17 cellular contexts compared by ENCODE assay signal in the genomic region with DNA sequence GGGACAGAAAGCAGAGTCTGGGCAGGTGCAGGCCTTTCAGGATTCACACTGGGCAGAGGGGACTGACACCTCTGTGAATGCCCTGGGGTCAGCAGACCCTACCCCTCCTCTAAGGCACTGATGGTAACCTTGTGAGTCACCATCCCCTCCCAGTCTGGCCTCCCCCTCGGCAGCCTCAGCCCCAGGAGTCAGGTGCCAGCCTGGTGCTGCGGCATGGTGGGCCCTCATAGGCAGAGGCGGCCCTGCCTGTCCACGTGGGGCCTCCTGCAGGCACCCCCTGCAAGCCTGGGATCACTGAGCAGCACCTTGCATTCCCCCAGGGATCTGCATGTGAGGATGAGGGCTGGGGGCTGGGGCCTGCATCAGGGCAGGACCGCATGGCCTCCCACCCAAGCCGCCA. TPM values are rescaled to one million over a fixed set of nuclear protein-coding genes. Genes with fewer than 3 reads are reported as not detected.
A peak's percentile ranks its signal among the peaks of the same experiment; 100 is the strongest.
DNase-seq lines count a peak whose midpoint lies in the region; ATAC-seq lines count a peak whose summit lies in the region.
"Had no signal": no experiment of that assay in that cellular context is flagged by ENCODE, and none has a peak within 500 bp of the region (broad histone marks: within the 10 kb centered on the region; RNA-seq: fewer than 3 reads in every experiment).

No MANE protein-coding gene starts in this region.

- intact Hi-C loops in CD4-positive, alpha-beta memory T cell (cut with micrococcal nuclease) = loop anchor here (10.0 kb wide), 1 partner anchor 296 kb away; no protein-coding TSS in a partner anchor

- no peak overlapping the region for H2BK5ac ChIP-seq in mesenchymal stem cell (ENCODE audit: low read depth, low read length, poor library complexity, severe bottlenecking)

- no peak overlapping the region for H2BK120ac ChIP-seq in mesenchymal stem cell (ENCODE audit: low read depth, low read length)

- POLR2A ChIA-PET in CD4-positive, alpha-beta memory T cell (lab: Charles Lee; ENCODE audit: partially characterized antibody) = interaction anchor here (1.6 to 2.3 kb wide), 2 partner anchors 61 to 115 kb away, joined by 7 to 9 read pairs; a partner anchor contains a TSS

- WGBS in mesenchymal stem cell = 90% methylated on average over 6 of the region's 6 CpGs

- H3K9ac ChIP-seq in BLaER1 treated with 17β-estradiol and CSF1 and Interleukin-3, amounts not matched to agents 10 nM and 100 nM = peak overlapping the region in 8 of 11 experiments; percentile 13 to 92 (median 78); a peak in 11 of 22 replicates
- H3K9ac ChIP-seq in mesenchymal stem cell (ENCODE audit: low read length) = no peak overlapping the region

- H2BK15ac ChIP-seq in mesenchymal stem cell (ENCODE audit: low read depth, poor library complexity, severe bottlenecking) = no peak overlapping the region

- H2AFZ ChIP-seq in mesenchymal stem cell (ENCODE audit: low read depth, low read length) = no peak overlapping the region

- H3K9me3 ChIP-seq in BLaER1 treated with 17β-estradiol and CSF1 and Interleukin-3, amounts not matched to agents 10 nM and 100 nM (replicated peaks in 1 of 11) = no peaks in the 10 kb centered on the region
- H3K9me3 ChIP-seq in CD4-positive, alpha-beta memory T cell (ENCODE audit: control insufficient read depth in 1 of 2, low read length in 2 of 2) = no peaks in the 10 kb centered on the region
- H3K9me3 ChIP-seq in mesenchymal stem cell (ENCODE audit: control insufficient read depth, low read length) = no peaks in the 10 kb centered on the region
- H3K9me3 ChIP-seq: SJSA1, testis had no signal

- no peaks in the 10 kb centered on the region for H3K79me1 ChIP-seq in mesenchymal stem cell (replicated peaks; ENCODE audit: low read length, poor library complexity, severe bottlenecking)

- DNase-seq in CD4-positive, alpha-beta memory T cell = peak in 1 of 5 donors; percentile 51
- peak; percentile 44 to 54 for DNase-seq in activated T-cell treated with anti-CD3 and anti-CD28 coated beads, Interleukin-2, amount 50 U/mL, for 48 hours
- DNase-seq in mesenchymal stem cell (no peak), EL (no peak)
- DNase-seq: amygdala, NCI-H1694 treated with DMSO at 0.1 percent for 48 hours, NCI-H510A treated with DMSO at 0.1 percent for 48 hours, nephron progenitor cell, testis had no signal

- H4K91ac ChIP-seq in mesenchymal stem cell (ENCODE audit: low read length) = peak overlapping the region; percentile 61

- H3K27ac ChIP-seq in BLaER1 treated with 17β-estradiol and CSF1 and Interleukin-3, amounts not matched to agents 10 nM and 100 nM = peak overlapping the region in 8 of 11 experiments; percentile 14 to 99 (median 92); a peak in 14 of 22 replicates
- H3K27ac ChIP-seq in CD4-positive, alpha-beta memory T cell (ENCODE audit: low read depth, low read length) = peak overlapping the region; percentile 61
- no peak overlapping the region for H3K27ac ChIP-seq in mesenchymal stem cell (ENCODE audit: low read length, poor library complexity, severe bottlenecking)
- H3K27ac ChIP-seq: C4-2B, SJSA1, testis had no signal

- CTCF ChIA-PET in CD4-positive, alpha-beta memory T cell (lab: Charles Lee; ENCODE audit: partially characterized antibody) = interaction anchor here (1.0 to 6.2 kb wide), 3 partner anchors 10 to 61 kb away, joined by 3 to 69 read pairs (median 16); no protein-coding TSS in a partner anchor

- no peak overlapping the region for H4K8ac ChIP-seq in mesenchymal stem cell (ENCODE audit: low read length)

- H3K23ac ChIP-seq in mesenchymal stem cell (ENCODE audit: low read length in 2 of 2) = no peak overlapping the region

- peaks cover 66 to 100% (median 99%) of the 10 kb centered on the region in 10 experiments for H3K4me1 ChIP-seq in BLaER1 treated with 17β-estradiol and CSF1 and Interleukin-3, amounts not matched to agents 10 nM and 100 nM
- H3K4me1 ChIP-seq in CD4-positive, alpha-beta memory T cell (ENCODE audit: insufficient read depth, low read length) = peaks cover 59% of the 10 kb centered on the region
- H3K4me1 ChIP-seq in mesenchymal stem cell (ENCODE audit: control insufficient read depth, insufficient read depth, low read depth, low read length) = peaks cover 31% of the 10 kb centered on the region
- H3K4me1 ChIP-seq: testis had no signal

- no peaks in the 10 kb centered on the region for H3K36me3 ChIP-seq in BLaER1 treated with 17β-estradiol and CSF1 and Interleukin-3, amounts not matched to agents 10 nM and 100 nM
- no peaks in the 10 kb centered on the region for H3K36me3 ChIP-seq in CD4-positive, alpha-beta memory T cell (ENCODE audit: insufficient read depth, low read length)
- H3K36me3 ChIP-seq in mesenchymal stem cell (ENCODE audit: control insufficient read depth in 1 of 2, insufficient read depth in 2 of 2, low read depth in 1 of 2, low read length in 2 of 2) = peaks cover 0 to 16% of the 10 kb centered on the region in 2 experiments

- no peak overlapping the region for H3K4ac ChIP-seq in mesenchymal stem cell (ENCODE audit: low read depth in 1 of 2, low read length in 2 of 2)

- peaks cover 0 to 8% (median 0%) of the 10 kb centered on the region in 11 experiments; a peak in 1 of 22 replicates for H3K27me3 ChIP-seq in BLaER1 treated with 17β-estradiol and CSF1 and Interleukin-3, amounts not matched to agents 10 nM and 100 nM
- no peaks in the 10 kb centered on the region for H3K27me3 ChIP-seq in CD4-positive, alpha-beta memory T cell (ENCODE audit: insufficient read depth, low read length)
- H3K27me3 ChIP-seq in mesenchymal stem cell (ENCODE audit: control insufficient read depth in 1 of 2, insufficient read depth in 1 of 2, low read length in 2 of 2) = no peaks in the 10 kb centered on the region
- H3K27me3 ChIP-seq: SJSA1, testis had no signal

- no peak overlapping the region for H3K18ac ChIP-seq in mesenchymal stem cell (ENCODE audit: low read depth in 1 of 2, low read length in 2 of 2)

- H2BK12ac ChIP-seq in mesenchymal stem cell (ENCODE audit: low read length in 2 of 2) = no peak overlapping the region

- H3K4me1 Mint-ChIP-seq in CD4-positive, alpha-beta memory T cell = peaks cover 13 to 68% (median 36%) of the 10 kb centered on the region in 4 donors

- peak overlapping the region in 5 of 7 donors; percentile 65 to 91 (median 78) for H3K27ac Mint-ChIP-seq in CD4-positive, alpha-beta memory T cell
- H3K27ac Mint-ChIP-seq: nephron progenitor cell had no signal

- peak overlapping the region in 7 of 8 donors; percentile 53 to 82 (median 66) for H3K4me3 Mint-ChIP-seq in CD4-positive, alpha-beta memory T cell
- H3K4me3 Mint-ChIP-seq: nephron progenitor cell had no signal

- no peak overlapping the region for H2AK5ac ChIP-seq in mesenchymal stem cell (ENCODE audit: low read length, severe bottlenecking)

- H4K20me1 ChIP-seq in BLaER1 treated with 17β-estradiol and CSF1 and Interleukin-3, amounts not matched to agents 10 nM and 100 nM = no peaks in the 10 kb centered on the region

- H3K27me3 Mint-ChIP-seq in CD4-positive, alpha-beta memory T cell = no peaks in the 10 kb centered on the region

- peak overlapping the region in 5 of 10 experiments; percentile 9 to 46 (median 35); a peak in 5 of 20 replicates for H3K4me3 ChIP-seq in BLaER1 treated with 17β-estradiol and CSF1 and Interleukin-3, amounts not matched to agents 10 nM and 100 nM
- peak overlapping the region; percentile 57 to 61 for H3K4me3 ChIP-seq in CD4-positive, alpha-beta memory T cell (ENCODE audit: low read length in 2 of 2)
- no peak overlapping the region for H3K4me3 ChIP-seq in mesenchymal stem cell (ENCODE audit: insufficient read depth in 1 of 2, low read depth in 1 of 2, low read length in 2 of 2)
- H3K4me3 ChIP-seq: SJSA1, testis had no signal

- H3K9me3 Mint-ChIP-seq in CD4-positive, alpha-beta memory T cell = no peaks in the 10 kb centered on the region
- H3K9me3 Mint-ChIP-seq: nephron progenitor cell had no signal

- H3K14ac ChIP-seq in mesenchymal stem cell (ENCODE audit: low read length in 2 of 2) = no peak overlapping the region

- H3K4me2 ChIP-seq in BLaER1 treated with 17β-estradiol and CSF1 and Interleukin-3, amounts not matched to agents 10 nM and 100 nM = peak overlapping the region; percentile 88 to 100 (median 97)
- no peak overlapping the region for H3K4me2 ChIP-seq in mesenchymal stem cell (ENCODE audit: low read length, poor library complexity, severe bottlenecking)

- no peaks in the 10 kb centered on the region for H3K36me3 Mint-ChIP-seq in CD4-positive, alpha-beta memory T cell

- ATAC-seq in HG03097 (IDR thresholded peaks at IDR 0.05; ENCODE audit: low FRiP score, unreplicated experiment) (no peak), HG03457 (IDR thresholded peaks at IDR 0.05; ENCODE audit: unreplicated experiment) (no peak)

RNA-seq across cellular contexts. Expression of a gene that starts 4.8 kb away (rescaled TPM):
- not detected for total RNA-seq in CD4-positive, alpha-beta memory T cell
- not detected for polyA plus RNA-seq in CD4-positive, alpha-beta memory T cell
- polyA plus RNA-seq in mesenchymal stem cell (2013, experiment 1 of 2) = not detected
- not detected for polyA plus RNA-seq in mesenchymal stem cell (2013, experiment 2 of 2)
- total RNA-seq: lung microvascular endothelial cell, MCF 10A, renal cortical epithelial cell, SJSA1 had no signal

RNA-seq across cellular contexts. Expression of a gene that starts 34.2 kb away (rescaled TPM):
- total RNA-seq in CD4-positive, alpha-beta memory T cell = 1 to 10 TPM; 8.9 to 9.0 TPM
- polyA plus RNA-seq in CD4-positive, alpha-beta memory T cell = 10 to 100 TPM in 1 of 2 donors, 1 to 10 TPM in 1; 6.0 to 15.9 TPM
- 37.6 TPM for polyA plus RNA-seq in mesenchymal stem cell (2013, experiment 1 of 2)
- 36.4 TPM for polyA plus RNA-seq in mesenchymal stem cell (2013, experiment 2 of 2)
- total RNA-seq: MCF 10A had no signal

Comparison
In these comparisons a context has a peak if more than half of its experiments do, and no peak if none do; other contexts are left out.
1. H3K4me3 ChIP-seq: peak in CD4-positive, alpha-beta memory T cell (2 of 2); none in mesenchymal stem cell (0 of 2).
2. DNase-seq: peak in activated T-cell treated with anti-CD3 and anti-CD28 coated beads, Interleukin-2, amount 50 U/mL, for 48 hours (2 of 2); none in mesenchymal stem cell (single experiment) and EL (single experiment).